Comparison of ENCODE assay signal across 16 cellular contexts in the genomic region with DNA sequence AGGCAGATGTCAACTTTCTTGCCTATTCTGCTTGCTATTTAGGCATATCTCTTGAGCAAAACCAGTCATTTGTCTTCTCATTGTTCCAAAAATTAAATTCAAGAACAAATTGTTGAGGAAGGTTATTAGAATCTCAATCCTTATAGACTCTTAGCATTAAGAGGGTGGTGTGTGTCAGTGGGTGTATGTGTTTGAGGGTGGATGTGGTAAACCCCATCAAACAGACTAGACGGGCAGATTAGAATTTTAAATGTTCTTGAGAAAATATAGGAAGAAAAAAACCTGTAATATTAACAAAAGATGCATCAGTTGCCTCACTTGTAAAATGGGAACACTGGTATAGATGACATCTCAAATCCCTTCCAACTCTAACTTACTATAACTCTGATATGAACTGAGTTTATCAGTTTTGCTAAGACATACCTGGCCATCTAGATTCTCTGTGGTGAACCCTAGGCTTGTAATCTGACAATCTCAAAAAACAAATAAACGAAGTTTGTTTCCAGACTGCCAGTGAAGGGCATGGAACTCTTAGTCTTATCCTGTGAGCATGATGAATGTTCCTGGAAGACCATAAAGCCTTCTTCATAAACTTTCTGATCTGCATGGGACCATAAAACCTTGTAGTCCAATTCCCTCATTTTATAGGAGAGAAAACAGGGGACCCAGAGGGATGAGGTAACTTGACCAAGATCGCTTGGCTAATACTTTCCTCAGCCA.
DNase-seq lines count a peak whose midpoint lies in the region; ATAC-seq and TF ChIP-seq lines count a peak whose summit lies in the region.
"Had no signal": no experiment of that assay in that cellular context is flagged by ENCODE, and none has a peak within 500 bp of the region (broad histone marks: within the 10 kb centered on the region; RNA-seq: fewer than 3 reads in every experiment).

No MANE protein-coding gene starts in this region.

- no peaks in the 10 kb centered on the region for H3K9me3 Mint-ChIP-seq in activated CD4-positive, alpha-beta T cell treated with anti-CD3 and anti-CD28 coated beads, Interleukin-2, amount 10 ng/mL, durations not matched to agents 7 days and 5 days

- H3K9me3 ChIP-seq in neuron (ENCODE audit: low read length) (no peaks in the 10 kb centered on the region), body of pancreas (no peaks in the 10 kb centered on the region)
- H3K9me3 ChIP-seq: A549, heart right ventricle had no signal

- H3K36me3 ChIP-seq in neuron (ENCODE audit: insufficient read depth, low read length) (peaks cover 40% of the 10 kb centered on the region), body of pancreas (replicated peaks in 1 of 2; ENCODE audit: insufficient read depth in 1 of 2, low read depth in 2 of 2) (no peaks in the 10 kb centered on the region)

- intact Hi-C loops in dorsolateral prefrontal cortex (cut with DNase I): loop anchor here (2.0 to 10.0 kb wide), 3 partner anchors 87 to 177 kb away; a partner anchor contains a TSS
- intact Hi-C loops in body of pancreas (cut with DNase I): no loop called here

- peaks cover 78% of the 10 kb centered on the region for H3K36me3 Mint-ChIP-seq in activated CD4-positive, alpha-beta T cell treated with anti-CD3 and anti-CD28 coated beads, Interleukin-2, amount 10 ng/mL, durations not matched to agents 7 days and 5 days (ENCODE audit: low read depth)

- TF ChIP-seq CTCF in dorsolateral prefrontal cortex (IDR thresholded peaks at IDR 0.05 in 54 of 56, conservative IDR thresholded peaks at IDR 0.05 in 2 of 56; ENCODE audit: low read depth in 1 of 56, partially characterized antibody in 56 of 56) (no peak), body of pancreas (IDR thresholded peaks at IDR 0.05) (no peak)

- no peak overlapping the region for H3K4me3 ChIP-seq in Jurkat, Clone E6-1 (ENCODE audit: low read length)
- H3K4me3 ChIP-seq in dorsolateral prefrontal cortex (peak overlapping the region in 24 of 59 donors; percentile 1 to 59 (median 44)), neuron (ENCODE audit: low read length) (peak overlapping the region; percentile 82), body of pancreas (no peak overlapping the region)
- H3K4me3 ChIP-seq: A549, heart right ventricle, SK-N-MC had no signal

- CTCF ChIA-PET in activated CD4-positive, alpha-beta T cell treated with anti-CD3 and anti-CD28 coated beads, Interleukin-2, amount 10 ng/mL, durations not matched to agents 7 days and 5 days (lab: Charles Lee): interaction anchor here (1.3 to 2.7 kb wide), 2 partner anchors 9 to 14 kb away, joined by 4 to 10 read pairs; no protein-coding TSS in a partner anchor

- TF ChIP-seq POLR2A in body of pancreas (IDR thresholded peaks at IDR 0.05): no peak

- peaks cover 85% of the 10 kb centered on the region for H3K4me1 Mint-ChIP-seq in activated CD4-positive, alpha-beta T cell treated with anti-CD3 and anti-CD28 coated beads, Interleukin-2, amount 10 ng/mL, durations not matched to agents 7 days and 5 days

- 63 to 66% methylated on average over 3 of the region's 3 CpGs for WGBS in body of pancreas, 2 donors

- peak; percentile 57 for DNase-seq in activated CD4-positive, alpha-beta T cell treated with anti-CD3 and anti-CD28 coated beads, Interleukin-2, amount 10 ng/mL, durations not matched to agents 7 days and 5 days
- no peak for DNase-seq in activated CD4-positive, alpha-beta T cell treated with anti-CD3 and anti-CD28 coated beads for 4 hours
- DNase-seq in Jurkat, Clone E6-1 (ENCODE audit: low read depth, low spot score): peak; percentile 21
- DNase-seq in dorsolateral prefrontal cortex: no peak
- no peak for DNase-seq in NCI-H2081 treated with DMSO at 0.1 percent for 48 hours (lab: John Stamatoyannopoulos, UW)
- DNase-seq in body of pancreas: no peak
- DNase-seq: heart right ventricle, NCI-H187 treated with DMSO at 0.1 percent for 48 hours, NCI-H69, PC-3 had no signal

- ATAC-seq in HG03571 (IDR thresholded peaks at IDR 0.05; ENCODE audit: unreplicated experiment) (no peak), body of pancreas (no peak)
- ATAC-seq: A549, esophagus mucosa, heart right ventricle, PC-3 had no signal

- H3K4me3 Mint-ChIP-seq in activated CD4-positive, alpha-beta T cell treated with anti-CD3 and anti-CD28 coated beads, Interleukin-2, amount 10 ng/mL, durations not matched to agents 7 days and 5 days: no peak overlapping the region

- H3K27ac ChIP-seq in dorsolateral prefrontal cortex (peak overlapping the region in 40 of 59 donors; percentile 2 to 89 (median 77)), body of pancreas (no peak overlapping the region)
- H3K27ac ChIP-seq: SK-N-MC, VCaP had no signal

- no peak overlapping the region for H2AFZ ChIP-seq in neuron (ENCODE audit: low read depth, low read length)

- H3K27me3 ChIP-seq in dorsolateral prefrontal cortex (no peaks in the 10 kb centered on the region), neuron (ENCODE audit: insufficient read depth, low read length) (no peaks in the 10 kb centered on the region), body of pancreas (peaks cover 0 to 6% of the 10 kb centered on the region in 2 donors)
- H3K27me3 ChIP-seq: heart right ventricle had no signal

- POLR2A ChIA-PET in activated CD4-positive, alpha-beta T cell treated with anti-CD3 and anti-CD28 coated beads, Interleukin-2, amount 10 ng/mL, durations not matched to agents 7 days and 5 days (lab: Charles Lee): no interaction called here

- H3K4me1 ChIP-seq in neuron (ENCODE audit: insufficient read depth, low read length) (peaks cover 60% of the 10 kb centered on the region), body of pancreas (no peaks in the 10 kb centered on the region)

- no peaks in the 10 kb centered on the region for H3K27me3 Mint-ChIP-seq in activated CD4-positive, alpha-beta T cell treated with anti-CD3 and anti-CD28 coated beads, Interleukin-2, amount 10 ng/mL, durations not matched to agents 7 days and 5 days

- peak overlapping the region; percentile 22 for H3K27ac Mint-ChIP-seq in activated CD4-positive, alpha-beta T cell treated with anti-CD3 and anti-CD28 coated beads, Interleukin-2, amount 10 ng/mL, durations not matched to agents 7 days and 5 days

Comparison
In these comparisons a context has a peak if more than half of its experiments do, and no peak if none do; other contexts are left out.
1. DNase-seq: peak in activated CD4-positive, alpha-beta T cell treated with anti-CD3 and anti-CD28 coated beads, Interleukin-2, amount 10 ng/mL, durations not matched to agents 7 days and 5 days (single experiment) and Jurkat, Clone E6-1 (single experiment); none in activated CD4-positive, alpha-beta T cell treated with anti-CD3 and anti-CD28 coated beads for 4 hours (0 of 2), dorsolateral prefrontal cortex (0 of 10), NCI-H2081 treated with DMSO at 0.1 percent for 48 hours (single experiment) and body of pancreas (0 of 4).
2. H3K27ac ChIP-seq: peak in dorsolateral prefrontal cortex (40 of 59); none in body of pancreas (0 of 4).